8 cellular contexts compared by ENCODE assay signal in the genomic region with DNA sequence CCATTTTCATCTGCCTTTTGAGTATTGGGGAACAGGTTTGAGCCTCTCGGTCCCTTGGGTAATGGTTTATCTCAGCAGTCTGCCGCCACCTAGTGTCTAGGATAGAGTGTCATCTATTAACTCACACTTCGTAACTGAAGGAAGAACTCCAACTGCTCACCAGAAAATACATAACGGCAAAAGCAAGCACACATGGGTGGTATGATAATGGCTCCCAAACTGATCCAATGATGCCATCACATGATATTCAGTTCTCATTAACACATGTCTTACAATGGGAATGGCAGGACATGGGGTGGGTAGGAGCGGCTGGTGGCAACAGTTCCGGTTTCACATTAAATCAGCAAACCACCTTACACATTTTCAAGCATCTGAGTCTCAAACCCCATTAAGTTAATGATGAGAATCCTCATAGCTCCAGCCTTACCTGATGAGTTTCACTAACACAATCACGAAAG.
DNase-seq lines count a peak whose midpoint lies in the region; ATAC-seq and TF ChIP-seq lines count a peak whose summit lies in the region.

No MANE protein-coding gene starts in this region.

- TF ChIP-seq POLR2A in ovary (IDR thresholded peaks at IDR 0.05): no peak

- peak; percentile 50 for TF ChIP-seq CTCF in CD4-positive, alpha-beta T cell (IDR thresholded peaks at IDR 0.05)
- TF ChIP-seq CTCF in foreskin keratinocyte (conservative IDR thresholded peaks at IDR 0.05): peak; percentile 89
- peak in 2 of 3 donors; percentile 32 to 43 for TF ChIP-seq CTCF in ovary (IDR thresholded peaks at IDR 0.05)

- H3K4me1 Mint-ChIP-seq in CD4-positive, alpha-beta T cell (ENCODE audit: low read depth): no peaks in the 10 kb centered on the region
- H3K4me1 Mint-ChIP-seq in activated CD4-positive, alpha-beta memory T cell treated with anti-CD3 and anti-CD28 coated beads, Interleukin-2, amount 10 ng/mL, durations not matched to agents 7 days and 5 days: peaks cover 13% of the 10 kb centered on the region

- no peaks in the 10 kb centered on the region for H3K9me3 ChIP-seq in CD4-positive, alpha-beta T cell (ENCODE audit: control insufficient read depth, low read length)
- no peaks in the 10 kb centered on the region for H3K9me3 ChIP-seq in ovary

- TF ChIP-seq EP300 in ovary (IDR thresholded peaks at IDR 0.05): no peak

- no peaks in the 10 kb centered on the region for H3K36me3 Mint-ChIP-seq in CD4-positive, alpha-beta T cell (ENCODE audit: low read depth)
- no peaks in the 10 kb centered on the region for H3K36me3 Mint-ChIP-seq in activated CD4-positive, alpha-beta memory T cell treated with anti-CD3 and anti-CD28 coated beads, Interleukin-2, amount 10 ng/mL, durations not matched to agents 7 days and 5 days (ENCODE audit: low read depth)

- peaks cover 9% of the 10 kb centered on the region for H3K27me3 ChIP-seq in CD4-positive, alpha-beta T cell (ENCODE audit: control insufficient read depth, insufficient read depth, low read length)
- H3K27me3 ChIP-seq in foreskin keratinocyte (no peaks in the 10 kb centered on the region), ovary (no peaks in the 10 kb centered on the region)

- no peak overlapping the region for H3K27ac Mint-ChIP-seq in CD4-positive, alpha-beta T cell
- H3K27ac Mint-ChIP-seq in activated CD4-positive, alpha-beta memory T cell treated with anti-CD3 and anti-CD28 coated beads, Interleukin-2, amount 10 ng/mL, durations not matched to agents 7 days and 5 days: no peak overlapping the region

- no peak for ATAC-seq in CD4-positive, alpha-beta T cell (ENCODE audit: poor library complexity)
- ATAC-seq in GM19035 (IDR thresholded peaks at IDR 0.05; ENCODE audit: unreplicated experiment) (peak; percentile 47), HG03354 (IDR thresholded peaks at IDR 0.05; ENCODE audit: poor library complexity, severe bottlenecking, unreplicated experiment) (peak; percentile 59), foreskin keratinocyte (peak; percentile 70)

- 54 to 57% (median 56%) methylated on average over 7 of the region's 7 CpGs for WGBS in ovary, 3 donors

- peaks cover 28% of the 10 kb centered on the region for H3K4me1 ChIP-seq in foreskin keratinocyte
- H3K4me1 ChIP-seq in ovary (ENCODE audit: insufficient read depth): peaks cover 1% of the 10 kb centered on the region

- no peak overlapping the region for H3K4me3 Mint-ChIP-seq in CD4-positive, alpha-beta T cell
- no peak overlapping the region for H3K4me3 Mint-ChIP-seq in activated CD4-positive, alpha-beta memory T cell treated with anti-CD3 and anti-CD28 coated beads, Interleukin-2, amount 10 ng/mL, durations not matched to agents 7 days and 5 days

- intact Hi-C loops in CD4-positive, alpha-beta T cell (cut with DNase I, micrococcal nuclease): loop anchor here (1.0 to 5.0 kb wide), 3 partner anchors 369 to 951 kb away; no protein-coding TSS in a partner anchor
- intact Hi-C loops in ovary (cut with DNase I) (loop anchor here in 2 of 4 donors (10.0 kb wide), 3 partner anchors 311 to 1021 kb away; a partner anchor contains a TSS), posterior vena cava (cut with DNase I) (loop anchor here in 1 of 2 donors (10.0 kb wide), 2 partner anchors 211 to 311 kb away; a partner anchor contains a TSS)

- H3K27ac ChIP-seq in CD4-positive, alpha-beta T cell (ENCODE audit: low read depth, low read length): no peak overlapping the region
- H3K27ac ChIP-seq in foreskin keratinocyte: no peak overlapping the region
- no peak overlapping the region for H3K27ac ChIP-seq in ovary

- no peaks in the 10 kb centered on the region for H3K36me3 ChIP-seq in ovary

- no peak overlapping the region for H3K4me3 ChIP-seq in ovary

- H3K27me3 Mint-ChIP-seq in CD4-positive, alpha-beta T cell: peaks cover 27% of the 10 kb centered on the region
- H3K27me3 Mint-ChIP-seq in activated CD4-positive, alpha-beta memory T cell treated with anti-CD3 and anti-CD28 coated beads, Interleukin-2, amount 10 ng/mL, durations not matched to agents 7 days and 5 days: peaks cover 4% of the 10 kb centered on the region

- peak in 3 of 10 experiments; percentile 3 to 12 (median 5) for DNase-seq in CD4-positive, alpha-beta T cell
- DNase-seq in NCI-H526 treated with DMSO at 0.1 percent for 48 hours (lab: John Stamatoyannopoulos, UW): peak; percentile 60
- peak; percentile 45 for DNase-seq in activated CD4-positive, alpha-beta memory T cell treated with anti-CD3 and anti-CD28 coated beads, Interleukin-2, amount 10 ng/mL, durations not matched to agents 7 days and 5 days
- peak in 1 of 2 donors; percentile 68 for DNase-seq in foreskin keratinocyte
- DNase-seq in ovary: peak in 2 of 5 donors; percentile 19 to 30
- no peak for DNase-seq in posterior vena cava (ENCODE audit: low spot score)

- CTCF ChIA-PET in CD4-positive, alpha-beta T cell (lab: Charles Lee): interaction anchor here (1.2 kb wide), 1 partner anchor 950 kb away, joined by 3 read pairs; no protein-coding TSS in a partner anchor
- CTCF ChIA-PET in activated CD4-positive, alpha-beta memory T cell treated with anti-CD3 and anti-CD28 coated beads, Interleukin-2, amount 10 ng/mL, durations not matched to agents 7 days and 5 days (lab: Charles Lee): interaction anchor here (0.6 to 4.9 kb wide), 5 partner anchors 12 to 951 kb away, joined by 3 to 27 read pairs (median 3); a partner anchor contains a TSS

- POLR2A ChIA-PET in CD4-positive, alpha-beta T cell (lab: Charles Lee): no interaction called here
- POLR2A ChIA-PET in activated CD4-positive, alpha-beta memory T cell treated with anti-CD3 and anti-CD28 coated beads, Interleukin-2, amount 10 ng/mL, durations not matched to agents 7 days and 5 days (lab: Charles Lee): no interaction called here

- H3K9me3 Mint-ChIP-seq in CD4-positive, alpha-beta T cell: no peaks in the 10 kb centered on the region
- no peaks in the 10 kb centered on the region for H3K9me3 Mint-ChIP-seq in activated CD4-positive, alpha-beta memory T cell treated with anti-CD3 and anti-CD28 coated beads, Interleukin-2, amount 10 ng/mL, durations not matched to agents 7 days and 5 days

Comparison
In these comparisons a context has a peak if more than half of its experiments do, and no peak if none do; other contexts are left out.
1. CTCF ChIP-seq: peak in every context shown above with its lines; median percentile 89 in foreskin keratinocyte; 50 in CD4-positive, alpha-beta T cell; 38 in ovary.